ENCODE assay signal across 13 cellular contexts in the genomic region with DNA sequence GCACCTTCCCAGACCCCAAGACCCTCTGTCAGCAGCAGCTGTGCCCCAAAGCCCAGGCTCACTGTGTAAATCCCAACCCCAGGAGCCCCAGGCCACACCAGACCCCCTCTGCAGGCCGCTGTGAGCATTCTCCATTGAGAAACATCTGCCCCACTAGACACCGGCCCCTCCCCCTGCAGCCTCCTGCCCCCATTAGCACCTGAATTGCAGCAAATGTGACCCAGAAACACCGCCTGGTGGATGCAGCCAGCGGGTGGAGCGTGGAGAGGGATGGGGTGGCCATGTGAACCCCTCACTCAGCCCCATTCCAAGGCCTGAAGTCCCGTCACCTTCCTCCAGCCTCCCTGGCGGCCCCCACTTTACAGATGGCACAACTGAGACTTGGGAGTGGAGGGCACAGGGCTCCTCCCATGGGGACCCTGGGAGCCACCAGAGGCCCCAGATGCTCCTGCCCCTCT. TPM values are rescaled to one million over a fixed set of nuclear protein-coding genes. Genes with fewer than 3 reads are reported as not detected.
A peak's percentile ranks its signal among the peaks of the same experiment; 100 is the strongest.
DNase-seq lines count a peak whose midpoint lies in the region; ATAC-seq, FAIRE-seq and TF ChIP-seq lines count a peak whose summit lies in the region.
"Had no signal": no experiment of that assay in that cellular context is flagged by ENCODE, and none has a peak within 500 bp of the region (broad histone marks: within the 10 kb centered on the region; RNA-seq: fewer than 3 reads in every experiment).

No MANE protein-coding gene starts in this region.

- in situ Hi-C loops in SK-MEL-5 (cut with HindIII; ENCODE audit: low pct_unique_long_range_greater_than_20kb, low sequenced_read_pairs) = no loop called here

- no peak for FAIRE-seq in GM19239 (lab: Jason Lieb, UNC)
- FAIRE-seq: A204.1, endothelial cell of umbilical vein had no signal

- DNase-seq in SIG-M5 treated with dmso at 0.1 percent for 504 hours (lab: John Stamatoyannopoulos, UW; ENCODE audit: unreplicated experiment) (peak; percentile 10), SIG-M5 (lab: John Stamatoyannopoulos, UW) (no peak), SK-MEL-5 (ENCODE audit: low read depth, low spot score) (peak; percentile 23), fibroblast of villous mesenchyme (ENCODE audit: low read depth) (no peak), NCI-H2171 (lab: John Stamatoyannopoulos, UW) (no peak), GM19239 (ENCODE audit: insufficient read length, low spot score) (no peak)
- DNase-seq in stimulated activated effector memory CD8-positive, alpha-beta T cell treated with anti-CD3 and anti-CD28 coated beads, Interleukin-12 subunit alpha, Interleukin-12 subunit beta, amount 100 ng/mL, for 72 hours (ENCODE audit: low spot score in 2 of 2) = no peak
- DNase-seq: activated gamma-delta T cell, mucosa of descending colon, testis had no signal

- no peaks in the 10 kb centered on the region for H3K9me3 Mint-ChIP-seq in stimulated activated effector memory CD8-positive, alpha-beta T cell treated with anti-CD3 and anti-CD28 coated beads, Interleukin-12 subunit alpha, Interleukin-12 subunit beta, amount 100 ng/mL, for 72 hours

- no peak for TF ChIP-seq CTCF in fibroblast of villous mesenchyme (IDR thresholded peaks at IDR 0.05; ENCODE audit: insufficient read depth, low read depth, low read length)

- H3K4me1 Mint-ChIP-seq in stimulated activated effector memory CD8-positive, alpha-beta T cell treated with anti-CD3 and anti-CD28 coated beads, Interleukin-12 subunit alpha, Interleukin-12 subunit beta, amount 100 ng/mL, for 72 hours = peaks cover 33% of the 10 kb centered on the region

- H3K4me3 Mint-ChIP-seq in stimulated activated effector memory CD8-positive, alpha-beta T cell treated with anti-CD3 and anti-CD28 coated beads, Interleukin-12 subunit alpha, Interleukin-12 subunit beta, amount 100 ng/mL, for 72 hours = peak overlapping the region; percentile 88

- peaks cover 18% of the 10 kb centered on the region for H3K36me3 Mint-ChIP-seq in stimulated activated effector memory CD8-positive, alpha-beta T cell treated with anti-CD3 and anti-CD28 coated beads, Interleukin-12 subunit alpha, Interleukin-12 subunit beta, amount 100 ng/mL, for 72 hours

- H3K27ac Mint-ChIP-seq in stimulated activated effector memory CD8-positive, alpha-beta T cell treated with anti-CD3 and anti-CD28 coated beads, Interleukin-12 subunit alpha, Interleukin-12 subunit beta, amount 100 ng/mL, for 72 hours = no peak overlapping the region

- peak overlapping the region; percentile 64 for H3K4me3 ChIP-seq in fibroblast of villous mesenchyme (ENCODE audit: low read depth, low read length)
- H3K4me3 ChIP-seq: mucosa of descending colon, testis had no signal

- no peak for ATAC-seq in stimulated activated effector memory CD8-positive, alpha-beta T cell treated with anti-CD3 and anti-CD28 coated beads, Interleukin-12 subunit alpha, Interleukin-12 subunit beta, amount 100 ng/mL, for 72 hours
- ATAC-seq in GM19351 (IDR thresholded peaks at IDR 0.05; ENCODE audit: unreplicated experiment) = no peak
- ATAC-seq: mucosa of descending colon had no signal

RNA-seq across cellular contexts. Expression of a gene that starts 2.2 kb away (rescaled TPM):
- total RNA-seq in SK-MEL-5 (2014; rRNA removed; shearing (Covaris generic)) = 13.1 and 14.5 TPM in 2 replicates
- 37.7 and 43.3 TPM in 2 replicates for polyA plus RNA-seq in SK-MEL-5 (2015; cell fraction: cytosol; rRNA removed)
- polyA plus RNA-seq in SK-MEL-5 (2015; cell fraction: nucleus; rRNA removed) = 36.0 and 54.4 TPM in 2 replicates
- total RNA-seq in fibroblast of villous mesenchyme = 6.9 and 10.3 TPM in 2 replicates

RNA-seq across cellular contexts. Expression of a gene that starts 12.1 kb away (rescaled TPM):
- 11.3 and 13.3 TPM in 2 replicates for total RNA-seq in SK-MEL-5 (2014; rRNA removed; shearing (Covaris generic))
- 49.2 and 58.7 TPM in 2 replicates for polyA plus RNA-seq in SK-MEL-5 (2015; cell fraction: cytosol; rRNA removed)
- 39.5 and 58.7 TPM in 2 replicates for polyA plus RNA-seq in SK-MEL-5 (2015; cell fraction: nucleus; rRNA removed)
- total RNA-seq in fibroblast of villous mesenchyme = 43.2 and 44.5 TPM in 2 replicates

RNA-seq across cellular contexts. Expression of a gene that starts 56.4 kb away (rescaled TPM):
- not detected in 2 replicates for total RNA-seq in SK-MEL-5 (2014; rRNA removed; shearing (Covaris generic))
- 0.12 and 0.24 TPM in 2 replicates for polyA plus RNA-seq in SK-MEL-5 (2015; cell fraction: cytosol; rRNA removed)
- polyA plus RNA-seq in SK-MEL-5 (2015; cell fraction: nucleus; rRNA removed) = not detected in 2 replicates
- total RNA-seq in fibroblast of villous mesenchyme = not detected in 2 replicates
- total RNA-seq: endothelial cell of umbilical vein, mucosa of descending colon had no signal
- polyA plus RNA-seq: endothelial cell of umbilical vein had no signal

Comparison
In these comparisons a context has a peak if more than half of its experiments do, and no peak if none do; other contexts are left out.
1. DNase-seq: peak in SIG-M5 treated with dmso at 0.1 percent for 504 hours (single experiment) and SK-MEL-5 (single experiment); none in SIG-M5 (single experiment), fibroblast of villous mesenchyme (single experiment), stimulated activated effector memory CD8-positive, alpha-beta T cell treated with anti-CD3 and anti-CD28 coated beads, Interleukin-12 subunit alpha, Interleukin-12 subunit beta, amount 100 ng/mL, for 72 hours (0 of 2), NCI-H2171 (single experiment) and GM19239 (single experiment).